In the genomic region with DNA sequence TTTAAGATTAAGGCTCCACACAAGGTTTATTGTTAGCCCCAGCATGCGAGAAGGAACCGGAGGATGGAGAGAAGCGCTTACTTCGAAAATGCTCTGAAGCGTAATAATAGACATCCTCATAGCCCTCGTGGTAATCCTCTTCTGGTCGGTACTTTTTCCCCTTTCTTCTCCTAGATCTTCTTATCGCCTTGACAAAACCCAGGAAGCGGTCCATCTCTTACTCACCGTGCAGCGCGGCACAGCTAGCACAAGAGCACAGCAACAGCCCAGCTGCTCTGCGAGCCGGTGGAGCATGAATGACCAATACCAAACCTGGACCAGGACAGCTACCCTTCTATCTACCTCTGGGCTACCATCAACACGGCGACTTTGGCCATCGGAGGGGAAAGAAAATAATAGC, we compare ENCODE assay signal across 14 cellular contexts.
A peak's percentile ranks its signal among the peaks of the same experiment; 100 is the strongest.
DNase-seq lines count a peak whose midpoint lies in the region; ATAC-seq, FAIRE-seq and TF ChIP-seq lines count a peak whose summit lies in the region.
"Had no signal": no experiment of that assay in that cellular context is flagged by ENCODE, and none has a peak within 500 bp of the region (broad histone marks: within the 10 kb centered on the region; RNA-seq: fewer than 3 reads in every experiment).

No MANE protein-coding gene starts in this region.

- no peak for TF ChIP-seq CTCF in dorsolateral prefrontal cortex (IDR thresholded peaks at IDR 0.05 in 54 of 56, conservative IDR thresholded peaks at IDR 0.05 in 2 of 56; ENCODE audit: low read depth in 1 of 56, partially characterized antibody in 56 of 56)
- no peak for TF ChIP-seq CTCF in neural progenitor cell (IDR thresholded peaks at IDR 0.05)
- TF ChIP-seq CTCF in progenitor cell of endocrine pancreas (IDR thresholded peaks at IDR 0.05; ENCODE audit: unreplicated experiment) = no peak
- no peak for TF ChIP-seq CTCF in kidney (IDR thresholded peaks at IDR 0.05; ENCODE audit: borderline replicate concordance, extremely low read depth, insufficient read depth)

- no peak for FAIRE-seq in kidney (lab: Jason Lieb, UNC)

- peaks cover 25% of the 10 kb centered on the region for H3F3A ChIP-seq in neural progenitor cell (ENCODE audit: low read depth)

- POLR2A ChIA-PET in HEK293T (lab: Yijun Ruan, JAX) = no interaction called here

- ATAC-seq in left colon = no peak
- ATAC-seq: activated T-cell treated with anti-CD3 and anti-CD28 coated beads, Interleukin-2, amount 50 U/mL, for 72 hours had no signal

- H3K27me3 ChIP-seq in dorsolateral prefrontal cortex (peaks cover 0 to 49% (median 2%) of the 10 kb centered on the region in 45 donors), neural progenitor cell (no peaks in the 10 kb centered on the region)
- H3K27me3 ChIP-seq: ascending aorta had no signal

- H3K9ac ChIP-seq in neural progenitor cell = no peak overlapping the region
- H3K9ac ChIP-seq in kidney (ENCODE audit: low read length in 2 of 2) = no peak overlapping the region

- intact Hi-C loops in dorsolateral prefrontal cortex (cut with DNase I) = no loop called here
- intact Hi-C loops in left colon (cut with DNase I, micrococcal nuclease) = no loop called here
- intact Hi-C loops in kidney (cut with DNase I) = no loop called here

- no peaks in the 10 kb centered on the region for H3K9me3 Mint-ChIP-seq in neural progenitor cell
- no peaks in the 10 kb centered on the region for H3K9me3 Mint-ChIP-seq in progenitor cell of endocrine pancreas (ENCODE audit: low read depth)
- H3K9me3 Mint-ChIP-seq: activated T-cell treated with anti-CD3 and anti-CD28 coated beads, Interleukin-2, amount 50 U/mL, for 72 hours; T-helper 1 cell treated with Interleukin-12 subunit alpha and Interleukin-12 subunit beta and Interleukin-4 antibody, amounts not matched to agents 30 μg/mL and 1 μg/mL, for 36 hours had no signal

- H4K20me1 ChIP-seq in neural progenitor cell (ENCODE audit: low read depth) = peaks cover 15% of the 10 kb centered on the region

- H3K9me3 ChIP-seq in neural progenitor cell (ENCODE audit: low read depth) (no peaks in the 10 kb centered on the region), kidney (ENCODE audit: control insufficient read depth in 1 of 2, low read length in 2 of 2) (no peaks in the 10 kb centered on the region)
- H3K9me3 ChIP-seq: ascending aorta had no signal

- H3K36me3 ChIP-seq in neural progenitor cell (no peaks in the 10 kb centered on the region), kidney (ENCODE audit: control insufficient read depth in 1 of 2, insufficient read depth in 2 of 2, low read length in 2 of 2) (no peaks in the 10 kb centered on the region)
- H3K36me3 ChIP-seq: ascending aorta had no signal

- peak overlapping the region; percentile 78 for H3K4me2 ChIP-seq in neural progenitor cell

- peaks cover 50% of the 10 kb centered on the region for H3K4me1 Mint-ChIP-seq in neural progenitor cell
- H3K4me1 Mint-ChIP-seq in progenitor cell of endocrine pancreas (ENCODE audit: low read depth) = peaks cover 15% of the 10 kb centered on the region

- H3K27ac Mint-ChIP-seq in neural progenitor cell (peak overlapping the region; percentile 96), progenitor cell of endocrine pancreas (no peak overlapping the region)
- H3K27ac Mint-ChIP-seq: activated T-cell treated with anti-CD3 and anti-CD28 coated beads, Interleukin-2, amount 50 U/mL, for 72 hours; CD4-positive, CD25-positive, alpha-beta regulatory T cell; T-helper 1 cell treated with Interleukin-12 subunit alpha and Interleukin-12 subunit beta and Interleukin-4 antibody, amounts not matched to agents 30 μg/mL and 1 μg/mL, for 36 hours had no signal

- H3K36me3 Mint-ChIP-seq in neural progenitor cell (peaks cover 2% of the 10 kb centered on the region), progenitor cell of endocrine pancreas (ENCODE audit: insufficient read depth) (no peaks in the 10 kb centered on the region)
- H3K36me3 Mint-ChIP-seq: CD4-positive, CD25-positive, alpha-beta regulatory T cell had no signal

- H3K4me1 ChIP-seq in neural progenitor cell (peaks cover 70% of the 10 kb centered on the region), kidney (ENCODE audit: control insufficient read depth in 1 of 2, insufficient read depth in 1 of 2, low read depth in 1 of 2, low read length in 2 of 2) (no peaks in the 10 kb centered on the region)
- H3K4me1 ChIP-seq: ascending aorta had no signal

- H2AFZ ChIP-seq in neural progenitor cell (replicated peaks) = no peak overlapping the region

- peaks cover 4% of the 10 kb centered on the region for H3K27me3 Mint-ChIP-seq in neural progenitor cell (ENCODE audit: insufficient read depth, low read depth)
- H3K27me3 Mint-ChIP-seq in progenitor cell of endocrine pancreas = peaks cover 4% of the 10 kb centered on the region

- peaks cover 11% of the 10 kb centered on the region for H3K79me2 ChIP-seq in neural progenitor cell (ENCODE audit: low read depth)

- CTCF ChIA-PET in HEK293T (lab: Yijun Ruan, JAX) = no interaction called here

- H3K4me3 ChIP-seq in dorsolateral prefrontal cortex (peak overlapping the region in 58 of 59 donors; percentile 13 to 65 (median 46)), neural progenitor cell (peak overlapping the region; percentile 32), kidney (ENCODE audit: low read length in 2 of 2) (peak overlapping the region in 1 of 2 donors; percentile 23)
- H3K4me3 ChIP-seq: ascending aorta had no signal

- H3K4me3 Mint-ChIP-seq in neural progenitor cell = peak overlapping the region; percentile 90
- no peak overlapping the region for H3K4me3 Mint-ChIP-seq in progenitor cell of endocrine pancreas (ENCODE audit: low read depth)
- H3K4me3 Mint-ChIP-seq: activated T-cell treated with anti-CD3 and anti-CD28 coated beads, Interleukin-2, amount 50 U/mL, for 72 hours; CD4-positive, CD25-positive, alpha-beta regulatory T cell; T-helper 1 cell treated with Interleukin-12 subunit alpha and Interleukin-12 subunit beta and Interleukin-4 antibody, amounts not matched to agents 30 μg/mL and 1 μg/mL, for 36 hours had no signal

- H3K27ac ChIP-seq in dorsolateral prefrontal cortex (peak overlapping the region in 2 of 59 donors; percentile 3 to 50), neural progenitor cell (peak overlapping the region; percentile 62), kidney (ENCODE audit: low read depth in 2 of 2, low read length in 2 of 2) (no peak overlapping the region)
- H3K27ac ChIP-seq: ascending aorta had no signal

- DNase-seq in HEK293T (ENCODE audit: extremely low spot score) = peak; percentile 38
- DNase-seq in NCI-H446 treated with DMSO at 0.1 percent for 48 hours (lab: John Stamatoyannopoulos, UW) = peak; percentile 16
- peak in 5 of 10 donors; percentile 19 to 57 (median 46) for DNase-seq in dorsolateral prefrontal cortex
- DNase-seq in neural progenitor cell (ENCODE audit: low spot score) = peak; percentile 86
- no peak for DNase-seq in progenitor cell of endocrine pancreas (ENCODE audit: low spot score, unreplicated experiment)
- DNase-seq in left colon = no peak
- no peak for DNase-seq in GM03348 (ENCODE audit: low spot score)
- DNase-seq in kidney = no peak
- DNase-seq: activated CD4-positive, alpha-beta T cell treated with anti-CD3 and anti-CD28 coated beads for 48 hours; activated T-cell treated with anti-CD3 and anti-CD28 coated beads, Interleukin-2, amount 50 U/mL, for 72 hours; CD4-positive, CD25-positive, alpha-beta regulatory T cell; midbrain had no signal

TF ChIP-seq in HEK293T, 16 proteins besides CTCF, POLR2A, EP300 and RAD21:
- TF ChIP-seq ZNF384 (IDR thresholded peaks at IDR 0.05) (no peak), HDGF (IDR thresholded peaks at IDR 0.05; ENCODE audit: borderline replicate concordance) (no peak), LEF1 (IDR thresholded peaks at IDR 0.05; ENCODE audit: borderline replicate concordance) (no peak), BHLHE40 (IDR thresholded peaks at IDR 0.05; ENCODE audit: borderline replicate concordance) (no peak), SUZ12 (IDR thresholded peaks at IDR 0.05) (no peak), PKNOX1 (IDR thresholded peaks at IDR 0.05) (no peak), SP1 (IDR thresholded peaks at IDR 0.05) (no peak), ARNT (IDR thresholded peaks at IDR 0.05) (no peak), L3MBTL2 (conservative IDR thresholded peaks at IDR 0.05) (no peak)

Comparison
In these comparisons a context has a peak if more than half of its experiments do, and no peak if none do; other contexts are left out.
1. DNase-seq: peak in HEK293T (single experiment), NCI-H446 treated with DMSO at 0.1 percent for 48 hours (single experiment) and neural progenitor cell (single experiment); none in progenitor cell of endocrine pancreas (single experiment), left colon (0 of 2), GM03348 (single experiment) and kidney (single experiment).